ENCODE assay signal across 13 cellular contexts in the genomic region with DNA sequence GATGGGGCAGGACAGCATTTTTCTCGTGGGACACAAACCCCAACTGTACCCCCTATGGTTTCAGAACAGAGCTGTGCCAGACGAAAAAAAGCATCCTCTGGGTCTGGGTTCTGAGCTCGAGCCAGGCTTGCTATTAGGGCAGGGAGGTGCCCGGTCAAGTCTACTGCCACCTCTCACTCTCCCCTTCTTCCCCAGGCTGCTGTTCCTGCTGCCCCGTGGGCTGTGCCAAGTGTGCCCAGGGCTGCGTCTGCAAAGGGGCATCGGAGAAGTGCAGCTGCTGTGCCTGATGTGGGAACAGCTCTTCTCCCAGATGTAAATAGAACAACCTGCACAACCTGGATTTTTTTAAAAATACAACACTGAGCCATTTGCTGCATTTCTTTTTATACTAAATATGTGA. TPM values are rescaled to one million over a fixed set of nuclear protein-coding genes. Genes with fewer than 3 reads are reported as not detected.
DNase-seq lines count a peak whose midpoint lies in the region; ATAC-seq and TF ChIP-seq lines count a peak whose summit lies in the region.
"Had no signal": no experiment of that assay in that cellular context is flagged by ENCODE, and none has a peak within 500 bp of the region (broad histone marks: within the 10 kb centered on the region; RNA-seq: fewer than 3 reads in every experiment).

No MANE protein-coding gene starts in this region.

- peaks cover 8% of the 10 kb centered on the region; the same call in 1 of the 2 replicates for H4K20me1 ChIP-seq in GM23338 (replicated peaks; ENCODE audit: insufficient read depth)

- peaks cover 30% of the 10 kb centered on the region for H3K4me1 Mint-ChIP-seq in GM23338
- H3K4me1 Mint-ChIP-seq in activated T-helper 1 cell treated with anti-CD3 and anti-CD28 coated beads, Interleukin-12 subunit alpha, Interleukin-12 subunit beta, Interleukin-2, Interleukin-4 antibody, amounts not matched to agents 30 ng/mL and 10 ng/mL and 1 ng/mL, durations not matched to agents 14 hours and 24 hours and 36 hours (ENCODE audit: low read depth): peaks cover 25% of the 10 kb centered on the region

- peaks cover 11% of the 10 kb centered on the region; the same call in 1 of the 3 replicates for H3K9me3 Mint-ChIP-seq in GM23338
- no peaks in the 10 kb centered on the region for H3K9me3 Mint-ChIP-seq in activated T-helper 1 cell treated with anti-CD3 and anti-CD28 coated beads, Interleukin-12 subunit alpha, Interleukin-12 subunit beta, Interleukin-2, Interleukin-4 antibody, amounts not matched to agents 30 ng/mL and 10 ng/mL and 1 ng/mL, durations not matched to agents 14 hours and 24 hours and 36 hours

- peak overlapping the region; percentile 88 for H3K9ac ChIP-seq in rectal smooth muscle tissue (ENCODE audit: low read length)

- peak overlapping the region; percentile 62; the same call in 1 of the 2 replicates for H3K4me2 ChIP-seq in GM23338

- ATAC-seq in GM23338 (no peak), GM19328 (IDR thresholded peaks at IDR 0.05; ENCODE audit: unreplicated experiment) (no peak)
- ATAC-seq: K562 had no signal

- no peaks in the 10 kb centered on the region for H3K79me2 ChIP-seq in GM23338 (replicated peaks; ENCODE audit: insufficient read depth)

- no peak overlapping the region for H3K27ac Mint-ChIP-seq in GM23338
- H3K27ac Mint-ChIP-seq in activated T-helper 1 cell treated with anti-CD3 and anti-CD28 coated beads, Interleukin-12 subunit alpha, Interleukin-12 subunit beta, Interleukin-2, Interleukin-4 antibody, amounts not matched to agents 30 ng/mL and 10 ng/mL and 1 ng/mL, durations not matched to agents 14 hours and 24 hours and 36 hours: no peak overlapping the region

- TF ChIP-seq CTCF in GM23338 (conservative IDR thresholded peaks at IDR 0.05; ENCODE audit: low read depth in 2 of 2): no peak
- no peak for TF ChIP-seq CTCF in fibroblast of villous mesenchyme (IDR thresholded peaks at IDR 0.05; ENCODE audit: insufficient read depth, low read depth, low read length)

- peaks cover 14% of the 10 kb centered on the region; the same call in 1 of the 3 replicates for H3K36me3 Mint-ChIP-seq in GM23338 (ENCODE audit: low read depth)
- no peaks in the 10 kb centered on the region for H3K36me3 Mint-ChIP-seq in activated T-helper 1 cell treated with anti-CD3 and anti-CD28 coated beads, Interleukin-12 subunit alpha, Interleukin-12 subunit beta, Interleukin-2, Interleukin-4 antibody, amounts not matched to agents 30 ng/mL and 10 ng/mL and 1 ng/mL, durations not matched to agents 14 hours and 24 hours and 36 hours (ENCODE audit: low read depth)

- 0 out of 2 replicates have a peak overlapping the region, but pooled peaks have one; percentile 63 for H3K4me3 ChIP-seq in GM23338
- H3K4me3 ChIP-seq in fibroblast of villous mesenchyme (ENCODE audit: low read depth, low read length): peak overlapping the region; percentile 67
- H3K4me3 ChIP-seq in rectal smooth muscle tissue (ENCODE audit: low read length): peak overlapping the region; percentile 81
- H3K4me3 ChIP-seq: K562 had no signal

- H3K4me3 Mint-ChIP-seq in GM23338: peak overlapping the region; percentile 82
- H3K4me3 Mint-ChIP-seq in activated T-helper 1 cell treated with anti-CD3 and anti-CD28 coated beads, Interleukin-12 subunit alpha, Interleukin-12 subunit beta, Interleukin-2, Interleukin-4 antibody, amounts not matched to agents 30 ng/mL and 10 ng/mL and 1 ng/mL, durations not matched to agents 14 hours and 24 hours and 36 hours: peak overlapping the region; percentile 92

- H3K4me1 ChIP-seq in GM23338 (ENCODE audit: insufficient read depth): peaks cover 26% of the 10 kb centered on the region
- H3K4me1 ChIP-seq in rectal smooth muscle tissue (ENCODE audit: control insufficient read depth, insufficient read depth, low read length): peaks cover 6% of the 10 kb centered on the region

- peaks cover 10% of the 10 kb centered on the region; the same call in 1 of the 2 replicates for H3F3A ChIP-seq in GM23338 (replicated peaks; ENCODE audit: low read depth)

- H3K36me3 ChIP-seq in GM23338 (ENCODE audit: insufficient read depth) (no peaks in the 10 kb centered on the region), rectal smooth muscle tissue (ENCODE audit: control insufficient read depth, insufficient read depth, low read length) (no peaks in the 10 kb centered on the region)
- H3K36me3 ChIP-seq: WERI-Rb-1 had no signal

- H3K9me2 ChIP-seq in GM23338 (ENCODE audit: insufficient read depth): no peaks in the 10 kb centered on the region; the same call in 1 of the 2 replicates

- H3K27ac ChIP-seq in GM23338 (ENCODE audit: low read depth) (no peak overlapping the region), rectal smooth muscle tissue (ENCODE audit: low read depth, low read length) (peak overlapping the region; percentile 98)
- H3K27ac ChIP-seq: WERI-Rb-1 had no signal

- DNase-seq in GM23338 (ENCODE audit: low spot score): no peak
- no peak for DNase-seq in activated T-helper 1 cell treated with anti-CD3 and anti-CD28 coated beads, Interleukin-12 subunit alpha, Interleukin-12 subunit beta, Interleukin-2, Interleukin-4 antibody, amounts not matched to agents 30 ng/mL and 10 ng/mL and 1 ng/mL, durations not matched to agents 14 hours and 24 hours and 36 hours (ENCODE audit: low spot score)
- no peak for DNase-seq in fibroblast of villous mesenchyme (ENCODE audit: low read depth)
- no peak for DNase-seq in SW 1271 (lab: John Stamatoyannopoulos, UW)
- no peak for DNase-seq in hippocampal formation (lab: John Stamatoyannopoulos, UW)
- DNase-seq in GF-D8 (lab: John Stamatoyannopoulos, UW): no peak
- DNase-seq: central memory CD4-positive, alpha-beta T cell; DMS79; NCI-H82; WERI-Rb-1 had no signal

- H3K27me3 Mint-ChIP-seq in GM23338 (ENCODE audit: insufficient read depth, low read depth, poor library complexity): peaks cover 91% of the 10 kb centered on the region
- H3K27me3 Mint-ChIP-seq in activated T-helper 1 cell treated with anti-CD3 and anti-CD28 coated beads, Interleukin-12 subunit alpha, Interleukin-12 subunit beta, Interleukin-2, Interleukin-4 antibody, amounts not matched to agents 30 ng/mL and 10 ng/mL and 1 ng/mL, durations not matched to agents 14 hours and 24 hours and 36 hours (ENCODE audit: insufficient read depth): peaks cover 19% of the 10 kb centered on the region

- H3K27me3 ChIP-seq in GM23338 (ENCODE audit: insufficient read depth) (peaks cover 100% of the 10 kb centered on the region), rectal smooth muscle tissue (ENCODE audit: control insufficient read depth, insufficient read depth, low read length) (peaks cover 2% of the 10 kb centered on the region)

- intact Hi-C loops in activated T-helper 1 cell treated with anti-CD3 and anti-CD28 coated beads, Interleukin-12 subunit alpha, Interleukin-12 subunit beta, Interleukin-2, Interleukin-4 antibody, amounts not matched to agents 30 ng/mL and 10 ng/mL and 1 ng/mL, durations not matched to agents 14 hours and 24 hours and 36 hours (cut with micrococcal nuclease): loop anchor here (5.0 kb wide), 1 partner anchor 174 kb away; a partner anchor contains a TSS

- H2AFZ ChIP-seq in GM23338: no peak overlapping the region

TF ChIP-seq in GM23338, 12 proteins besides CTCF, POLR2A, EP300 and RAD21 (continues in another document):
- no peak for TF ChIP-seq JUNB (IDR thresholded peaks at IDR 0.05; ENCODE audit: unreplicated experiment)

RNA-seq across cellular contexts. Expression of a gene that starts 1.1 kb away (rescaled TPM):
- 13.9 and 31.0 TPM in 2 replicates for total RNA-seq in GM23338 (2014; rRNA removed; shearing (Covaris generic))
- 121 and 133 TPM in 2 replicates for polyA plus RNA-seq in GM23338 (2016; fragmentation: Nextera tagmentation; extraction: Ambion mirVana)
- total RNA-seq in activated T-helper 1 cell treated with anti-CD3 and anti-CD28 coated beads, Interleukin-12 subunit alpha, Interleukin-12 subunit beta, Interleukin-2, Interleukin-4 antibody, amounts not matched to agents 30 ng/mL and 10 ng/mL and 1 ng/mL, durations not matched to agents 14 hours and 24 hours and 36 hours: 135 TPM in 2 replicates
- 21.6 and 108 TPM in 2 replicates for total RNA-seq in fibroblast of villous mesenchyme

RNA-seq across cellular contexts. Expression of a gene that starts 5.8 kb away (rescaled TPM):
- total RNA-seq in GM23338 (2014; rRNA removed; shearing (Covaris generic)): 1.1 TPM in 1 of 2 replicates, not detected in the other
- polyA plus RNA-seq in GM23338 (2016; fragmentation: Nextera tagmentation; extraction: Ambion mirVana): 4.7 and 6.1 TPM in 2 replicates
- not detected in 2 replicates for total RNA-seq in activated T-helper 1 cell treated with anti-CD3 and anti-CD28 coated beads, Interleukin-12 subunit alpha, Interleukin-12 subunit beta, Interleukin-2, Interleukin-4 antibody, amounts not matched to agents 30 ng/mL and 10 ng/mL and 1 ng/mL, durations not matched to agents 14 hours and 24 hours and 36 hours
- total RNA-seq in fibroblast of villous mesenchyme: 1.3 TPM in 1 of 2 replicates, not detected in the other
- total RNA-seq: K562 had no signal
- polyA plus RNA-seq: K562 had no signal

RNA-seq across cellular contexts. Expression of a gene that starts 11.8 kb away (rescaled TPM):
- not detected in 2 replicates for total RNA-seq in GM23338 (2014; rRNA removed; shearing (Covaris generic))
- polyA plus RNA-seq in GM23338 (2016; fragmentation: Nextera tagmentation; extraction: Ambion mirVana): 1.6 and 2.5 TPM in 2 replicates
- 0.60 and 4.1 TPM in 2 replicates for total RNA-seq in activated T-helper 1 cell treated with anti-CD3 and anti-CD28 coated beads, Interleukin-12 subunit alpha, Interleukin-12 subunit beta, Interleukin-2, Interleukin-4 antibody, amounts not matched to agents 30 ng/mL and 10 ng/mL and 1 ng/mL, durations not matched to agents 14 hours and 24 hours and 36 hours
- 1.3 and 1.9 TPM in 2 replicates for total RNA-seq in fibroblast of villous mesenchyme
- total RNA-seq: K562 had no signal

RNA-seq across cellular contexts. Expression of a gene that starts 18.3 kb away (rescaled TPM):
- total RNA-seq in GM23338 (2014; rRNA removed; shearing (Covaris generic)): 8.9 and 13.9 TPM in 2 replicates
- polyA plus RNA-seq in GM23338 (2016; fragmentation: Nextera tagmentation; extraction: Ambion mirVana): 243 and 267 TPM in 2 replicates
- total RNA-seq in activated T-helper 1 cell treated with anti-CD3 and anti-CD28 coated beads, Interleukin-12 subunit alpha, Interleukin-12 subunit beta, Interleukin-2, Interleukin-4 antibody, amounts not matched to agents 30 ng/mL and 10 ng/mL and 1 ng/mL, durations not matched to agents 14 hours and 24 hours and 36 hours: 348 and 365 TPM in 2 replicates
- 21.2 and 76.0 TPM in 2 replicates for total RNA-seq in fibroblast of villous mesenchyme

RNA-seq across cellular contexts. Expression of a gene that starts 25.0 kb away (rescaled TPM):
- total RNA-seq in GM23338 (2014; rRNA removed; shearing (Covaris generic)): not detected in 2 replicates
- not detected in 2 replicates for polyA plus RNA-seq in GM23338 (2016; fragmentation: Nextera tagmentation; extraction: Ambion mirVana)
- total RNA-seq in activated T-helper 1 cell treated with anti-CD3 and anti-CD28 coated beads, Interleukin-12 subunit alpha, Interleukin-12 subunit beta, Interleukin-2, Interleukin-4 antibody, amounts not matched to agents 30 ng/mL and 10 ng/mL and 1 ng/mL, durations not matched to agents 14 hours and 24 hours and 36 hours: not detected in 2 replicates
- total RNA-seq in fibroblast of villous mesenchyme: not detected in 2 replicates
- total RNA-seq: K562 had no signal
- polyA plus RNA-seq: K562 had no signal
